20 cellular contexts compared by ENCODE assay signal in genomic region chr11:73412308-73412707, GRCh38. TPM values are rescaled to one million over a fixed set of nuclear protein-coding genes. Genes with fewer than 3 reads are reported as not detected.
DNase-seq lines count a peak whose midpoint lies in the region; ATAC-seq, FAIRE-seq and TF ChIP-seq lines count a peak whose summit lies in the region.
"Had no signal": no experiment of that assay in that cellular context is flagged by ENCODE, and none has a peak within 500 bp of the region (broad histone marks: within the 10 kb centered on the region; RNA-seq: fewer than 3 reads in every experiment).

No MANE protein-coding gene starts in this region.

- no peak overlapping the region for H3K4me3 ChIP-seq in fibroblast of pulmonary artery (replicated peaks; ENCODE audit: low read depth, low read length)
- H3K4me3 ChIP-seq: stomach had no signal

- DNase-seq in ELR (ENCODE audit: low read depth), result peak; percentile 47
- peak; percentile 40 for DNase-seq in fibroblast of pulmonary artery (ENCODE audit: low read depth)
- DNase-seq in renal cortical epithelial cell (ENCODE audit: low read depth), result peak; percentile 23
- no peak for DNase-seq in caudate nucleus (lab: John Stamatoyannopoulos, UW)
- no peak for DNase-seq in GM19239 (ENCODE audit: insufficient read length, low spot score)
- DNase-seq: activated naive CD8-positive, alpha-beta T cell treated with anti-CD3 and anti-CD28 coated beads for 36 hours; effector memory CD8-positive, alpha-beta T cell; H7; KBM-7; NCI-H1092; NCI-H524; nucleus accumbens; right cardiac atrium; SHP77 treated with DMSO at 0.1 percent for 48 hours; stomach had no signal

- H3K27ac ChIP-seq in angular gyrus (ENCODE audit: low read depth, low read length) (peak overlapping the region; percentile 32), caudate nucleus (ENCODE audit: low read depth, low read length) (no peak overlapping the region)
- H3K27ac ChIP-seq: stomach had no signal

- TF ChIP-seq CTCF in fibroblast of pulmonary artery (IDR thresholded peaks at IDR 0.05; ENCODE audit: low read length, missing control alignments), result no peak

- no peak for FAIRE-seq in GM19239 (lab: Jason Lieb, UNC)
- FAIRE-seq: urothelium cell line had no signal

- no peak for ATAC-seq in HG03565 (IDR thresholded peaks at IDR 0.05; ENCODE audit: unreplicated experiment)
- ATAC-seq in HG03521 (IDR thresholded peaks at IDR 0.05; ENCODE audit: unreplicated experiment), result no peak
- ATAC-seq: activated CD4-positive, CD25-positive, alpha-beta regulatory T cell treated with anti-CD3 and anti-CD28 coated beads, Interleukin-2, amount 50 U/mL, for 24 hours; effector memory CD8-positive, alpha-beta T cell; right cardiac atrium had no signal

RNA-seq across cellular contexts. Expression of gene RELT, which starts 36.1 kb away (rescaled TPM):
- 4.4 and 6.3 TPM in 2 replicates for total RNA-seq in renal cortical epithelial cell

Comparison
In these comparisons a context has a peak if more than half of its experiments do, and no peak if none do; other contexts are left out.
1. DNase-seq: peak in ELR (single experiment), fibroblast of pulmonary artery (single experiment) and renal cortical epithelial cell (single experiment); none in caudate nucleus (0 of 61) and GM19239 (single experiment).